ENCODE assay signal across 16 cellular contexts in the genomic region with DNA sequence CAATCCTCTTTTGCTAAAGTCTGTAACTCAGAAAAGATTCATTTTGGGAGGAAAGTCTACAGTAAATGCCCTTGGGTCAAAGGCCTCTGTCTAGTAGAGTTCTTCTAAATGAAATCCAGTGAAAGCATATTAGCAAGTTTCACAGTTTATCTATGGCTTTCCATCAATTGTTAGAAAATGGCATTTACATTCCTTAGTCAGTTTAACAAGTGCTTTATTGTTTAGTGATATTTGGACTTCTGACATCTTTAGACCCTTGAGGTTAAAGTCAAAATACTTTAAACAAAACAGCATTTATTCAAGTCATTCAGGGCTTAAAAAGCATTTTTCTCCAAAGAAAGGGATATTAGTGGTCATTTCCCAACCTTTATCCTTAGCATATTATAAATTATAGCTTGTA.
"Had no signal": no experiment of that assay in that cellular context is flagged by ENCODE, and none has a peak within 500 bp of the region (broad histone marks: within the 10 kb centered on the region; RNA-seq: fewer than 3 reads in every experiment).

No MANE protein-coding gene starts in this region.

- H3K36me3 ChIP-seq: colonic mucosa, esophagus squamous epithelium, pancreas, tibial nerve had no signal

- ATAC-seq: left colon; natural killer cell; pancreas; right cardiac atrium; stimulated activated naive B cell treated with anti-CD40 and anti-IgM and Interleukin-4, amounts not matched to agents 10 μg/mL and 1 μg/mL and 100 μg/mL, for 72 hours; stimulated activated naive CD8-positive, alpha-beta T cell treated with anti-CD3 and anti-CD28 coated beads, Interleukin-15, amount 100 ng/mL, for 72 hours had no signal

- H3K9me3 ChIP-seq: colonic mucosa, esophagus squamous epithelium, pancreas, testis, tibial nerve had no signal

- H3K27ac ChIP-seq: colonic mucosa, esophagus squamous epithelium, pancreas, testis, tibial nerve had no signal

- H3K27me3 ChIP-seq: colonic mucosa, esophagus squamous epithelium, pancreas, testis, tibial nerve had no signal

- H3K4me1 ChIP-seq: colonic mucosa, pancreas had no signal

- H3K4me3 ChIP-seq: colonic mucosa, esophagus squamous epithelium, pancreas, testis, tibial nerve had no signal

- DNase-seq: colonic mucosa; dermis blood vessel endothelial cell; esophagus squamous epithelium; foreskin fibroblast; kidney; left colon; natural killer cell; occipital lobe; pancreas; right cardiac atrium; stimulated activated CD4-positive, alpha-beta T cell treated with anti-CD3 and anti-CD28 coated beads, Interleukin-2, amount 100 ng/mL, for 24 hours; stimulated activated CD4-positive, alpha-beta T cell treated with anti-CD3 and anti-CD28 coated beads, Interleukin-4, amount 100 ng/mL, for 4 hours; stimulated activated naive B cell treated with anti-CD40 and anti-IgM and Interleukin-4, amounts not matched to agents 10 μg/mL and 1 μg/mL and 100 μg/mL, for 72 hours; stimulated activated naive CD8-positive, alpha-beta T cell treated with anti-CD3 and anti-CD28 coated beads, Interleukin-15, amount 100 ng/mL, for 72 hours; testis had no signal
